ENCODE assay signal across 10 cellular contexts in genomic region chr2:221124542-221125235, GRCh38.
DNase-seq lines count a peak whose midpoint lies in the region; TF ChIP-seq lines count a peak whose summit lies in the region.
"Had no signal": no experiment of that assay in that cellular context is flagged by ENCODE, and none has a peak within 500 bp of the region (broad histone marks: within the 10 kb centered on the region; RNA-seq: fewer than 3 reads in every experiment).

No MANE protein-coding gene starts in this region.

- peaks cover 5% of the 10 kb centered on the region for H3K36me3 Mint-ChIP-seq in progenitor cell of endocrine pancreas (ENCODE audit: insufficient read depth)

- DNase-seq in NCI-H748 (lab: John Stamatoyannopoulos, UW; ENCODE audit: unreplicated experiment): peak; percentile 32
- DNase-seq in NCI-H748 treated with DMSO at 0.1 percent for 48 hours (lab: John Stamatoyannopoulos, UW): no peak
- peak; percentile 28 for DNase-seq in NCI-H226
- DNase-seq in ecto neural progenitor cell (ENCODE audit: low spot score): peak; percentile 57
- DNase-seq in smooth muscle cell (lab: John Stamatoyannopoulos, UW; ENCODE audit: unreplicated experiment): no peak
- no peak for DNase-seq in NCI-H128 (lab: John Stamatoyannopoulos, UW; ENCODE audit: unreplicated experiment)
- no peak for DNase-seq in progenitor cell of endocrine pancreas (ENCODE audit: low spot score, unreplicated experiment)
- DNase-seq in cortex of kidney (lab: John Stamatoyannopoulos, UW): no peak
- DNase-seq: NCI-H526 treated with DMSO at 0.1 percent for 48 hours had no signal

- no peak overlapping the region for H3K27ac Mint-ChIP-seq in progenitor cell of endocrine pancreas

- no peaks in the 10 kb centered on the region for H3K4me1 Mint-ChIP-seq in progenitor cell of endocrine pancreas (ENCODE audit: low read depth)

- peaks cover 4% of the 10 kb centered on the region for H3K4me1 ChIP-seq in smooth muscle cell (ENCODE audit: low read depth)

- no peak overlapping the region for H3K4me3 Mint-ChIP-seq in progenitor cell of endocrine pancreas (ENCODE audit: low read depth)

- no peak overlapping the region for H3K9ac ChIP-seq in smooth muscle cell (ENCODE audit: low read depth)

- no peaks in the 10 kb centered on the region for H4K20me1 ChIP-seq in smooth muscle cell (ENCODE audit: low read depth)

- no peaks in the 10 kb centered on the region for H3K27me3 Mint-ChIP-seq in progenitor cell of endocrine pancreas

- WGBS in smooth muscle cell (ENCODE audit: low lambda C conversion rate): 71% methylated on average over 9 of the region's 9 CpGs

- no peaks in the 10 kb centered on the region for H3K9me3 ChIP-seq in smooth muscle cell (replicated peaks; ENCODE audit: low read depth)

- no peak overlapping the region for H2AFZ ChIP-seq in smooth muscle cell (ENCODE audit: low read depth)

- no peaks in the 10 kb centered on the region for H3K79me2 ChIP-seq in smooth muscle cell (ENCODE audit: low read depth)

- peaks cover 13% of the 10 kb centered on the region for H3K9me3 Mint-ChIP-seq in progenitor cell of endocrine pancreas (ENCODE audit: low read depth)

- TF ChIP-seq CTCF in smooth muscle cell (IDR thresholded peaks at IDR 0.05; ENCODE audit: borderline replicate concordance, insufficient read depth, poor library complexity, severe bottlenecking) (no peak), progenitor cell of endocrine pancreas (IDR thresholded peaks at IDR 0.05; ENCODE audit: unreplicated experiment) (no peak)

- H3K27me3 ChIP-seq in smooth muscle cell (ENCODE audit: low read depth): peaks cover 35% of the 10 kb centered on the region
- H3K27me3 ChIP-seq: cardiac muscle cell had no signal

- no peak overlapping the region for H3K4me2 ChIP-seq in smooth muscle cell

- H3K36me3 ChIP-seq in smooth muscle cell (ENCODE audit: low read depth): no peaks in the 10 kb centered on the region
- H3K36me3 ChIP-seq: cardiac muscle cell had no signal

- H3K4me3 ChIP-seq in smooth muscle cell: no peak overlapping the region
- H3K4me3 ChIP-seq: cardiac muscle cell had no signal

- no peaks in the 10 kb centered on the region for H3F3A ChIP-seq in smooth muscle cell (ENCODE audit: low read depth)

- H3K27ac ChIP-seq in smooth muscle cell (ENCODE audit: low read depth): peak overlapping the region; percentile 28
- H3K27ac ChIP-seq: cardiac muscle cell had no signal

Comparison
In these comparisons a context has a peak if more than half of its experiments do, and no peak if none do; other contexts are left out.
1. DNase-seq: peak in NCI-H748 (single experiment), NCI-H226 (single experiment) and ecto neural progenitor cell (single experiment); none in NCI-H748 treated with DMSO at 0.1 percent for 48 hours (single experiment), smooth muscle cell (single experiment), NCI-H128 (single experiment), progenitor cell of endocrine pancreas (single experiment) and cortex of kidney (single experiment).